Comparison of ENCODE assay signal across 8 cellular contexts in genomic region chr11:119381186-119381988, GRCh38. TPM values are rescaled to one million over a fixed set of nuclear protein-coding genes. Genes with fewer than 3 reads are reported as not detected.
DNase-seq lines count a peak whose midpoint lies in the region; FAIRE-seq and TF ChIP-seq lines count a peak whose summit lies in the region.

TSS of gene USP2 (minus strand) at chr11:119381690. CDS start at chr11:119373480, 8,210 bp downstream.

- no peaks in the 10 kb centered on the region for H3K36me3 Mint-ChIP-seq in HFFc6 (ENCODE audit: low read depth)
- no peaks in the 10 kb centered on the region for H3K36me3 Mint-ChIP-seq in activated naive CD4-positive, alpha-beta T cell treated with anti-CD3 and anti-CD28 coated beads for 36 hours (ENCODE audit: low read depth)

- peak; percentile 98 for DNase-seq in GM03348 (ENCODE audit: low spot score)
- DNase-seq in HFFc6, result peak; percentile 97
- peak; percentile 97 for DNase-seq in NAMALWA (ENCODE audit: low spot score)
- DNase-seq in SJSA1 (ENCODE audit: low read depth in 1 of 2, low spot score in 2 of 2), result peak; percentile 86 to 89
- peak; percentile 97 for DNase-seq in activated naive CD4-positive, alpha-beta T cell treated with anti-CD3 and anti-CD28 coated beads for 36 hours
- peak; percentile 87 to 96 for DNase-seq in frontal cortex (ENCODE audit: low spot score in 2 of 2)
- peak; percentile 93 for DNase-seq in stromal cell of bone marrow (ENCODE audit: low read depth)

- H3K27me3 ChIP-seq in SJSA1 (replicated peaks) (no peaks in the 10 kb centered on the region), neuron (ENCODE audit: insufficient read depth, low read length) (peaks cover 20% of the 10 kb centered on the region)

- peak; percentile 92 for FAIRE-seq in frontal cortex (lab: Jason Lieb, UNC)

- intact Hi-C loops in activated naive CD4-positive, alpha-beta T cell treated with anti-CD3 and anti-CD28 coated beads for 36 hours (cut with micrococcal nuclease), result loop anchor here (1.0 kb wide), 4 partner anchors 25 to 93 kb away; partner anchors contain the start of gene RNF26

- H3K4me3 Mint-ChIP-seq in HFFc6, result no peak within 1 kb of the TSS
- no peak within 1 kb of the TSS for H3K4me3 Mint-ChIP-seq in activated naive CD4-positive, alpha-beta T cell treated with anti-CD3 and anti-CD28 coated beads for 36 hours

- no peak within 1 kb of the TSS for H3K27ac Mint-ChIP-seq in HFFc6
- no peak within 1 kb of the TSS for H3K27ac Mint-ChIP-seq in activated naive CD4-positive, alpha-beta T cell treated with anti-CD3 and anti-CD28 coated beads for 36 hours

- H3K4me1 Mint-ChIP-seq in HFFc6 (ENCODE audit: low read depth), result peaks cover 14% of the 10 kb centered on the region
- peaks cover 5% of the 10 kb centered on the region for H3K4me1 Mint-ChIP-seq in activated naive CD4-positive, alpha-beta T cell treated with anti-CD3 and anti-CD28 coated beads for 36 hours (ENCODE audit: low read depth)

- peak; percentile 94 for TF ChIP-seq CTCF in HFFc6 (IDR thresholded peaks at IDR 0.05)

- H3K4me1 ChIP-seq in SJSA1 (replicated peaks) (peaks cover 9% of the 10 kb centered on the region), neuron (ENCODE audit: insufficient read depth, low read length) (peaks cover 30% of the 10 kb centered on the region)

- peak within 1 kb of the TSS; percentile 63 for H2AFZ ChIP-seq in neuron (ENCODE audit: low read depth, low read length)

- H3K9me3 Mint-ChIP-seq in HFFc6, result no peaks in the 10 kb centered on the region
- H3K9me3 Mint-ChIP-seq in activated naive CD4-positive, alpha-beta T cell treated with anti-CD3 and anti-CD28 coated beads for 36 hours, result no peaks in the 10 kb centered on the region

- H3K27me3 Mint-ChIP-seq in HFFc6 (ENCODE audit: insufficient read depth), result no peaks in the 10 kb centered on the region; the same call in 1 of the 2 replicates
- H3K27me3 Mint-ChIP-seq in activated naive CD4-positive, alpha-beta T cell treated with anti-CD3 and anti-CD28 coated beads for 36 hours (ENCODE audit: low read depth), result no peaks in the 10 kb centered on the region

- H3K9me3 ChIP-seq in SJSA1 (replicated peaks), result no peaks in the 10 kb centered on the region
- no peaks in the 10 kb centered on the region for H3K9me3 ChIP-seq in neuron (ENCODE audit: low read length)

- H3K27ac ChIP-seq in SJSA1, result 0 out of 2 replicates have a peak within 1 kb of the TSS, but pooled peaks have one; percentile 17

- CTCF ChIA-PET in activated naive CD4-positive, alpha-beta T cell treated with anti-CD3 and anti-CD28 coated beads for 36 hours (lab: Charles Lee), result interaction anchor here (0.5 to 11.9 kb wide), 16 partner anchors 9 to 120 kb away, joined by 3 to 132 read pairs (median 4); partner anchors contain the start of gene RNF26

- no peaks in the 10 kb centered on the region for H3K36me3 ChIP-seq in SJSA1
- no peaks in the 10 kb centered on the region for H3K36me3 ChIP-seq in neuron (ENCODE audit: insufficient read depth, low read length)

- peak within 1 kb of the TSS; percentile 35 for H3K4me3 ChIP-seq in SJSA1
- peak within 1 kb of the TSS; percentile 52 for H3K4me3 ChIP-seq in neuron (ENCODE audit: low read length)

RNA-seq across cellular contexts. Expression of gene USP2, which starts in this region (rescaled TPM):
- total RNA-seq in HFFc6 (2021; fragmentation: NEBNext Ultra II Directional; extraction: Animal tissue kit (Norgen Biotek cat#: 25700)), result under 1 TPM; 0.32 to 0.71 (median 0.49) TPM
- total RNA-seq in SJSA1 (2014; rRNA removed; shearing (Covaris generic)), result 0.21 TPM in 1 of 2 replicates, not detected in the other
- under 1 TPM; 0.35 to 0.57 TPM for total RNA-seq in activated naive CD4-positive, alpha-beta T cell treated with anti-CD3 and anti-CD28 coated beads for 36 hours
- 2.4 TPM for total RNA-seq in frontal cortex

Comparison
In these comparisons a context has a peak if more than half of its experiments do, and no peak if none do; other contexts are left out.
1. Peak in every context shown above with its lines: DNase-seq, H3K4me3 ChIP-seq and H3K27ac ChIP-seq.
2. Peak in DNase-seq in HFFc6; RNA of the gene not detected or under 1 TPM.
3. Peak in DNase-seq, H3K4me3 ChIP-seq and H3K27ac ChIP-seq in SJSA1; RNA of the gene not detected or under 1 TPM.
4. Peak in DNase-seq in activated naive CD4-positive, alpha-beta T cell treated with anti-CD3 and anti-CD28 coated beads for 36 hours; RNA of the gene not detected or under 1 TPM.